In the genomic region with DNA sequence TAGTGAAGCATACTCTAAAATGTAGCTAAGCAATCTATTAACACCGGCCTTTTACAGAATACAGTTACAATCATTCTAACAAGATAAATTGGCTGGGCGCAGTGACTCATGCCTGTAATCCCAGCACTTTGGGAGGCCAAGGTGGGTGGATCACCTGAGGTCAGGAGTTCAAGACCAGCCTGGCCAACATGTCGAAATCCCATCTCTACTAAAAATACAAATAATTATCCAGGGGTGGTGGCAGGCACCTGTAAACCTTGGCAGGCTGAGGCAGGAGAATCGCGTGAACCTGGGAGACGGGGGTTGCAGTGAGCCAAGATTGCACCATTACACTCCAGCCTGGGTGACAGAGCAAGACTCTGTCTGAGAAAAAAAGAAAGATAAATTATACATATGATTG, we compare ENCODE assay signal across 1 cellular context. TPM values are rescaled to one million over a fixed set of nuclear protein-coding genes. Genes with fewer than 3 reads are reported as not detected.
"Had no signal": no experiment of that assay in that cellular context is flagged by ENCODE, and none has a peak within 500 bp of the region (broad histone marks: within the 10 kb centered on the region; RNA-seq: fewer than 3 reads in every experiment).

No MANE protein-coding gene starts in this region.

RNA-seq across cellular contexts. Expression of a gene that starts 24.6 kb away (rescaled TPM):
- total RNA-seq: G401 had no signal
